In genomic region chr5:132746592-132747063, GRCh38 we compare ENCODE assay signal across 8 cellular contexts. TPM values are rescaled to one million over a fixed set of nuclear protein-coding genes. Genes with fewer than 3 reads are reported as not detected.
DNase-seq lines count a peak whose midpoint lies in the region; ATAC-seq and TF ChIP-seq lines count a peak whose summit lies in the region.

No MANE protein-coding gene starts in this region.

- peak overlapping the region; percentile 9; the same call in 1 of the 2 replicates for H3K4me3 ChIP-seq in AG10803 (ENCODE audit: low read length)
- peak overlapping the region; percentile 48 for H3K4me3 ChIP-seq in H7 (ENCODE audit: insufficient read depth, low read depth, low read length)
- peak overlapping the region in 11 of 12 donors; percentile 31 to 61 (median 51) for H3K4me3 ChIP-seq in heart left ventricle
- peak overlapping the region in 3 of 4 donors; percentile 21 to 46 (median 41) for H3K4me3 ChIP-seq in sigmoid colon

- no peak for TF ChIP-seq EP300 in sigmoid colon (IDR thresholded peaks at IDR 0.05)

- peaks cover 0 to 13% (median 9%) of the 10 kb centered on the region in 12 donors for H3K4me1 ChIP-seq in heart left ventricle
- H3K4me1 ChIP-seq in sigmoid colon, result peaks cover 0 to 13% (median 11%) of the 10 kb centered on the region in 4 donors

- WGBS in heart left ventricle, 4 donors, result 25 to 37% (median 32%) methylated on average over 8 of the region's 8 CpGs
- 7 to 16% methylated on average over 8 of the region's 8 CpGs for WGBS in sigmoid colon, 2 donors

- TF ChIP-seq POLR2A in heart left ventricle (IDR thresholded peaks at IDR 0.05) (no peak), sigmoid colon (IDR thresholded peaks at IDR 0.05) (no peak)

- intact Hi-C loops in heart left ventricle (cut with DNase I) (no loop called here), sigmoid colon (cut with DNase I) (no loop called here)

- peaks cover 32% of the 10 kb centered on the region for H3K4me1 Mint-ChIP-seq in activated CD8-positive, alpha-beta T cell treated with anti-CD3 and anti-CD28 coated beads, Interleukin-2, amount 10 ng/mL, durations not matched to agents 7 days and 5 days (ENCODE audit: low read depth)

- H3K27me3 ChIP-seq in H7 (ENCODE audit: control insufficient read depth, insufficient read depth, low read length), result peaks cover 43% of the 10 kb centered on the region
- H3K27me3 ChIP-seq in heart left ventricle, result peaks cover 0 to 47% (median 10%) of the 10 kb centered on the region in 9 donors
- peaks cover 20 to 54% (median 36%) of the 10 kb centered on the region in 3 donors for H3K27me3 ChIP-seq in sigmoid colon

- H3K27ac ChIP-seq in heart left ventricle, result no peak overlapping the region
- H3K27ac ChIP-seq in sigmoid colon, result no peak overlapping the region

- TF ChIP-seq CTCF in AG10803 (conservative IDR thresholded peaks at IDR 0.05; ENCODE audit: low read length) (peak; percentile 33), heart left ventricle (IDR thresholded peaks at IDR 0.05) (peak in 5 of 12 donors; percentile 21 to 37 (median 33)), sigmoid colon (IDR thresholded peaks at IDR 0.05) (no peak)

- H3K9me3 ChIP-seq in heart left ventricle (no peaks in the 10 kb centered on the region), sigmoid colon (no peaks in the 10 kb centered on the region)

- H3K27ac Mint-ChIP-seq in activated CD8-positive, alpha-beta T cell treated with anti-CD3 and anti-CD28 coated beads, Interleukin-2, amount 10 ng/mL, durations not matched to agents 7 days and 5 days, result peak overlapping the region; percentile 73

- H3K27me3 Mint-ChIP-seq in activated CD8-positive, alpha-beta T cell treated with anti-CD3 and anti-CD28 coated beads, Interleukin-2, amount 10 ng/mL, durations not matched to agents 7 days and 5 days (ENCODE audit: low read depth), result peaks cover 6% of the 10 kb centered on the region

- H3K9me3 Mint-ChIP-seq in activated CD8-positive, alpha-beta T cell treated with anti-CD3 and anti-CD28 coated beads, Interleukin-2, amount 10 ng/mL, durations not matched to agents 7 days and 5 days (ENCODE audit: insufficient read depth), result no peaks in the 10 kb centered on the region

- no peaks in the 10 kb centered on the region for H3K36me3 ChIP-seq in H7 (replicated peaks; ENCODE audit: control insufficient read depth, insufficient read depth, low read length)
- peaks cover 0 to 5% (median 0%) of the 10 kb centered on the region in 9 donors for H3K36me3 ChIP-seq in heart left ventricle
- no peaks in the 10 kb centered on the region for H3K36me3 ChIP-seq in sigmoid colon

- POLR2A ChIA-PET in activated CD8-positive, alpha-beta T cell treated with anti-CD3 and anti-CD28 coated beads, Interleukin-2, amount 10 ng/mL, durations not matched to agents 7 days and 5 days (lab: Charles Lee), result interaction anchor here (0.6 to 3.5 kb wide), 10 partner anchors 9 to 320 kb away, joined by 3 to 26 read pairs (median 3); partner anchors contain the start of genes KIF3A and SEPTIN8

- H3K36me3 Mint-ChIP-seq in activated CD8-positive, alpha-beta T cell treated with anti-CD3 and anti-CD28 coated beads, Interleukin-2, amount 10 ng/mL, durations not matched to agents 7 days and 5 days (ENCODE audit: low read depth), result peaks cover 5% of the 10 kb centered on the region

- CTCF ChIA-PET in activated CD8-positive, alpha-beta T cell treated with anti-CD3 and anti-CD28 coated beads, Interleukin-2, amount 10 ng/mL, durations not matched to agents 7 days and 5 days (lab: Charles Lee), result interaction anchor here (0.6 to 3.5 kb wide), 14 partner anchors 8 to 673 kb away, joined by 3 to 33 read pairs (median 4); partner anchors contain the start of genes CSF2 and KIF3A

- DNase-seq in AG10803 (ENCODE audit: low read depth) (no peak), H7 (no peak), heart left ventricle (no peak), sigmoid colon (no peak), NCI-H748 (lab: John Stamatoyannopoulos, UW; ENCODE audit: unreplicated experiment) (no peak), OCI-M1 (lab: John Stamatoyannopoulos, UW) (no peak), NCI-H69 (lab: John Stamatoyannopoulos, UW) (no peak)
- peak; percentile 60 for DNase-seq in activated CD8-positive, alpha-beta T cell treated with anti-CD3 and anti-CD28 coated beads, Interleukin-2, amount 10 ng/mL, durations not matched to agents 7 days and 5 days

- ATAC-seq in activated CD8-positive, alpha-beta T cell treated with anti-CD3 and anti-CD28 coated beads, Interleukin-2, amount 10 ng/mL, durations not matched to agents 7 days and 5 days, result no peak
- ATAC-seq in heart left ventricle, result peak in 2 of 4 donors; percentile 20 to 41

- peak overlapping the region; percentile 71 for H3K4me3 Mint-ChIP-seq in activated CD8-positive, alpha-beta T cell treated with anti-CD3 and anti-CD28 coated beads, Interleukin-2, amount 10 ng/mL, durations not matched to agents 7 days and 5 days

RNA-seq across cellular contexts. Expression of gene CCNI2, which starts 0.6 kb away (rescaled TPM):
- 0.07 and 0.18 TPM in 2 replicates for total RNA-seq in H7 (2014; rRNA removed; shearing (Covaris generic))
- 1 to 10 TPM; 8.3 to 9.5 TPM for total RNA-seq in activated CD8-positive, alpha-beta T cell treated with anti-CD3 and anti-CD28 coated beads, Interleukin-2, amount 10 ng/mL, durations not matched to agents 7 days and 5 days
- under 1 TPM in 1 of 9 donors, not detected in 8; 0.20 TPM for total RNA-seq in heart left ventricle
- under 1 TPM; 0.11 to 0.50 TPM for polyA plus RNA-seq in heart left ventricle
- 1 to 10 TPM in 1 of 4 donors, not detected in 3; 1.4 TPM for total RNA-seq in sigmoid colon
- polyA plus RNA-seq in sigmoid colon, result 1 to 10 TPM; 1.8 to 5.3 (median 2.3) TPM

RNA-seq across cellular contexts. Expression of gene KIF3A, which starts 9.3 kb away (rescaled TPM):
- total RNA-seq in H7 (2014; rRNA removed; shearing (Covaris generic)), result 2.7 and 3.2 TPM in 2 replicates
- 10 to 100 TPM; 14.0 to 15.7 TPM for total RNA-seq in activated CD8-positive, alpha-beta T cell treated with anti-CD3 and anti-CD28 coated beads, Interleukin-2, amount 10 ng/mL, durations not matched to agents 7 days and 5 days
- 10 to 100 TPM in 6 of 9 donors, 1 to 10 TPM in 3; 5.8 to 19.3 (median 11.2) TPM for total RNA-seq in heart left ventricle
- 1 to 10 TPM; 6.0 to 8.5 TPM for polyA plus RNA-seq in heart left ventricle
- total RNA-seq in sigmoid colon, result 10 to 100 TPM in 2 of 4 donors, 1 to 10 TPM in 2; 7.1 to 19.9 (median 12.9) TPM
- polyA plus RNA-seq in sigmoid colon, result 1 to 10 TPM; 1.2 to 2.7 (median 1.8) TPM

RNA-seq across cellular contexts. Expression of gene SEPTIN8, which starts 30.4 kb away (rescaled TPM):
- 10.5 and 12.4 TPM in 2 replicates for total RNA-seq in H7 (2014; rRNA removed; shearing (Covaris generic))
- total RNA-seq in activated CD8-positive, alpha-beta T cell treated with anti-CD3 and anti-CD28 coated beads, Interleukin-2, amount 10 ng/mL, durations not matched to agents 7 days and 5 days, result 10 to 100 TPM; 35.1 to 35.3 TPM
- 10 to 100 TPM; 24.5 to 47.6 (median 33.8) TPM for total RNA-seq in heart left ventricle
- polyA plus RNA-seq in heart left ventricle, result 10 to 100 TPM; 11.0 to 19.2 TPM
- 10 to 100 TPM; 21.4 to 36.0 (median 30.9) TPM for total RNA-seq in sigmoid colon
- 10 to 100 TPM; 19.2 to 38.0 (median 30.7) TPM for polyA plus RNA-seq in sigmoid colon
